ENCODE assay signal across 1 cellular context in genomic region chr2:155111070-155111469, GRCh38.
TF ChIP-seq lines count a peak whose summit lies in the region.

No MANE protein-coding gene starts in this region.

TF ChIP-seq in SK-N-SH, 30 proteins besides CTCF, POLR2A, EP300 and RAD21 (continued from another document):
- TF ChIP-seq, protein P1, sequence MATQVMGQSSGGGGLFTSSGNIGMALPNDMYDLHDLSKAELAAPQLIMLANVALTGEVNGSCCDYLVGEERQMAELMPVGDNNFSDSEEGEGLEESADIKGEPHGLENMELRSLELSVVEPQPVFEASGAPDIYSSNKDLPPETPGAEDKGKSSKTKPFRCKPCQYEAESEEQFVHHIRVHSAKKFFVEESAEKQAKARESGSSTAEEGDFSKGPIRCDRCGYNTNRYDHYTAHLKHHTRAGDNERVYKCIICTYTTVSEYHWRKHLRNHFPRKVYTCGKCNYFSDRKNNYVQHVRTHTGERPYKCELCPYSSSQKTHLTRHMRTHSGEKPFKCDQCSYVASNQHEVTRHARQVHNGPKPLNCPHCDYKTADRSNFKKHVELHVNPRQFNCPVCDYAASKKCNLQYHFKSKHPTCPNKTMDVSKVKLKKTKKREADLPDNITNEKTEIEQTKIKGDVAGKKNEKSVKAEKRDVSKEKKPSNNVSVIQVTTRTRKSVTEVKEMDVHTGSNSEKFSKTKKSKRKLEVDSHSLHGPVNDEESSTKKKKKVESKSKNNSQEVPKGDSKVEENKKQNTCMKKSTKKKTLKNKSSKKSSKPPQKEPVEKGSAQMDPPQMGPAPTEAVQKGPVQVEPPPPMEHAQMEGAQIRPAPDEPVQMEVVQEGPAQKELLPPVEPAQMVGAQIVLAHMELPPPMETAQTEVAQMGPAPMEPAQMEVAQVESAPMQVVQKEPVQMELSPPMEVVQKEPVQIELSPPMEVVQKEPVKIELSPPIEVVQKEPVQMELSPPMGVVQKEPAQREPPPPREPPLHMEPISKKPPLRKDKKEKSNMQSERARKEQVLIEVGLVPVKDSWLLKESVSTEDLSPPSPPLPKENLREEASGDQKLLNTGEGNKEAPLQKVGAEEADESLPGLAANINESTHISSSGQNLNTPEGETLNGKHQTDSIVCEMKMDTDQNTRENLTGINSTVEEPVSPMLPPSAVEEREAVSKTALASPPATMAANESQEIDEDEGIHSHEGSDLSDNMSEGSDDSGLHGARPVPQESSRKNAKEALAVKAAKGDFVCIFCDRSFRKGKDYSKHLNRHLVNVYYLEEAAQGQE (IDR thresholded peaks at IDR 0.05; ENCODE audit: low read depth, low read length) = no peak
- no peak for TF ChIP-seq YY1 (IDR thresholded peaks at IDR 0.05; ENCODE audit: low read depth)
